21 cellular contexts compared by ENCODE assay signal in genomic region chr2:212064318-212064717, GRCh38.
DNase-seq lines count a peak whose midpoint lies in the region; ATAC-seq and TF ChIP-seq lines count a peak whose summit lies in the region.
"Had no signal": no experiment of that assay in that cellular context is flagged by ENCODE, and none has a peak within 500 bp of the region (broad histone marks: within the 10 kb centered on the region; RNA-seq: fewer than 3 reads in every experiment).

No MANE protein-coding gene starts in this region.

- H3K79me2 ChIP-seq in OCI-LY1 (ENCODE audit: insufficient read depth, low read length): no peaks in the 10 kb centered on the region

- no peak for DNase-seq in A673 (ENCODE audit: low spot score)
- peak; percentile 8 for DNase-seq in H7
- DNase-seq in endodermal cell: no peak
- DNase-seq in activated CD8-positive, alpha-beta memory T cell treated with anti-CD3 and anti-CD28 coated beads, Interleukin-2, amount 50 U/mL, for 48 hours: no peak
- DNase-seq in MG63: no peak
- DNase-seq: 8988T; Calu3; CD8-positive, alpha-beta T cell; DMS53; DND-41; EL; GOT3; H9; IMR-90 had no signal

- BruUV-seq in A673 (replicated peaks; lab: Mats Ljungman, UMichigan): no TSS peak

- no peaks in the 10 kb centered on the region for H4K20me1 ChIP-seq in OCI-LY1 (ENCODE audit: insufficient read depth, low read length)
- H4K20me1 ChIP-seq: BLaER1 treated with 17β-estradiol and CSF1 and Interleukin-3, amounts not matched to agents 10 nM and 100 nM had no signal

- H3K36me3 ChIP-seq in A673 (ENCODE audit: insufficient read depth, low read length, poor library complexity, severe bottlenecking): no peaks in the 10 kb centered on the region
- H3K36me3 ChIP-seq in H7 (replicated peaks; ENCODE audit: control insufficient read depth, insufficient read depth, low read length): no peaks in the 10 kb centered on the region
- H3K36me3 ChIP-seq in OCI-LY1 (ENCODE audit: insufficient read depth, low read length): no peaks in the 10 kb centered on the region
- no peaks in the 10 kb centered on the region for H3K36me3 ChIP-seq in endodermal cell (ENCODE audit: control insufficient read depth, insufficient read depth, low read length)
- no peaks in the 10 kb centered on the region for H3K36me3 ChIP-seq in MG63
- H3K36me3 ChIP-seq: BLaER1 treated with 17β-estradiol and CSF1 and Interleukin-3, amounts not matched to agents 10 nM and 100 nM had no signal

- no peak overlapping the region for H2AFZ ChIP-seq in OCI-LY1 (ENCODE audit: low read length)

- H3K9ac ChIP-seq in OCI-LY1 (ENCODE audit: low read length) (no peak overlapping the region), endodermal cell (ENCODE audit: extremely low read depth, low read length, poor library complexity, severe bottlenecking) (no peak overlapping the region)
- H3K9ac ChIP-seq: BLaER1 treated with 17β-estradiol and CSF1 and Interleukin-3, amounts not matched to agents 10 nM and 100 nM had no signal

- ATAC-seq in esophagus mucosa: no peak
- no peak for ATAC-seq in GM18858 (IDR thresholded peaks at IDR 0.05; ENCODE audit: unreplicated experiment)
- ATAC-seq: CD8-positive, alpha-beta T cell; K562 had no signal

- no peak overlapping the region for H3K4me2 ChIP-seq in OCI-LY1 (ENCODE audit: low read length)
- H3K4me2 ChIP-seq: BLaER1 treated with 17β-estradiol and CSF1 and Interleukin-3, amounts not matched to agents 10 nM and 100 nM had no signal

- CTCF ChIA-PET in A673 (lab: Charles Lee): no interaction called here

- intact Hi-C loops in A673 (cut with micrococcal nuclease; ENCODE audit: unreplicated experiment): no loop called here

- no peaks in the 10 kb centered on the region for H3F3A ChIP-seq in OCI-LY1 (ENCODE audit: insufficient read depth, low read length)

- H3K27ac Mint-ChIP-seq in endodermal cell: no peak overlapping the region
- H3K27ac Mint-ChIP-seq: B cell; CD8-positive, alpha-beta T cell had no signal

- H3K4me1 Mint-ChIP-seq in endodermal cell: no peaks in the 10 kb centered on the region
- H3K4me1 Mint-ChIP-seq: B cell had no signal

- no peaks in the 10 kb centered on the region for H3K27me3 ChIP-seq in A673 (replicated peaks; ENCODE audit: insufficient read depth, low read depth, low read length, poor library complexity)
- H3K27me3 ChIP-seq in H7 (ENCODE audit: control insufficient read depth, insufficient read depth, low read length): no peaks in the 10 kb centered on the region
- H3K27me3 ChIP-seq in OCI-LY1 (ENCODE audit: insufficient read depth, low read length): no peaks in the 10 kb centered on the region
- H3K27me3 ChIP-seq in endodermal cell (ENCODE audit: control insufficient read depth, insufficient read depth, low read length, poor library complexity, severe bottlenecking): no peaks in the 10 kb centered on the region
- no peaks in the 10 kb centered on the region for H3K27me3 ChIP-seq in MG63
- H3K27me3 ChIP-seq: BLaER1 treated with 17β-estradiol and CSF1 and Interleukin-3, amounts not matched to agents 10 nM and 100 nM had no signal

- peaks cover 21% of the 10 kb centered on the region for H3K4me1 ChIP-seq in A673 (ENCODE audit: insufficient read depth, low read length, poor library complexity, severe bottlenecking)
- H3K4me1 ChIP-seq in OCI-LY1 (ENCODE audit: insufficient read depth, low read length, severe bottlenecking): no peaks in the 10 kb centered on the region
- no peaks in the 10 kb centered on the region for H3K4me1 ChIP-seq in endodermal cell (ENCODE audit: control insufficient read depth, insufficient read depth, low read length)
- H3K4me1 ChIP-seq: BLaER1 treated with 17β-estradiol and CSF1 and Interleukin-3, amounts not matched to agents 10 nM and 100 nM had no signal

- POLR2A ChIA-PET in A673 (lab: Charles Lee; ENCODE audit: low non-redundant PET): no interaction called here

- H3K36me3 Mint-ChIP-seq in endodermal cell (ENCODE audit: low read depth): no peaks in the 10 kb centered on the region
- H3K36me3 Mint-ChIP-seq: CD8-positive, alpha-beta T cell had no signal

- H3K27me3 Mint-ChIP-seq in endodermal cell (ENCODE audit: insufficient read depth): no peaks in the 10 kb centered on the region
- H3K27me3 Mint-ChIP-seq: B cell had no signal

- no peak overlapping the region for H3K27ac ChIP-seq in A673 (ENCODE audit: low read depth, low read length, poor library complexity, severe bottlenecking)
- no peak overlapping the region for H3K27ac ChIP-seq in OCI-LY1 (ENCODE audit: low read depth, low read length, poor library complexity, severe bottlenecking)
- no peak overlapping the region for H3K27ac ChIP-seq in endodermal cell (ENCODE audit: low read depth, low read length)
- H3K27ac ChIP-seq: BLaER1 treated with 17β-estradiol and CSF1 and Interleukin-3, amounts not matched to agents 10 nM and 100 nM; HL-60 had no signal

- 99 to 100% methylated on average over 1 to 2 of the region's 2 CpGs for whole genome bisulfite sequencing in endodermal cell (ENCODE audit: insufficient coverage in 1 of 2, insufficient read length in 1 of 2), 2 experiments

- H3K9me2 ChIP-seq in OCI-LY1 (ENCODE audit: low read depth, low read length): no peaks in the 10 kb centered on the region

- peak; percentile 30; the same call in 1 of the 2 replicates for TF ChIP-seq CTCF in A673 (conservative IDR thresholded peaks at IDR 0.05; ENCODE audit: low read depth, low read length)
- TF ChIP-seq CTCF in OCI-LY1 (IDR thresholded peaks at IDR 0.05; ENCODE audit: low read length): peak; percentile 13; the same call in 1 of the 2 replicates
- TF ChIP-seq CTCF in endodermal cell (conservative IDR thresholded peaks at IDR 0.05): peak; percentile 53

- H3K4me3 ChIP-seq in A673 (ENCODE audit: low read depth, low read length, poor library complexity, severe bottlenecking) (no peak overlapping the region), H7 (ENCODE audit: insufficient read depth, low read depth, low read length) (no peak overlapping the region), OCI-LY1 (ENCODE audit: low read depth, low read length, poor library complexity, severe bottlenecking) (no peak overlapping the region), endodermal cell (ENCODE audit: low read length) (no peak overlapping the region), MG63 (no peak overlapping the region)
- H3K4me3 ChIP-seq: BLaER1 treated with 17β-estradiol and CSF1 and Interleukin-3, amounts not matched to agents 10 nM and 100 nM; K562 had no signal

- H3K9me3 ChIP-seq in A673 (ENCODE audit: low read depth, low read length, poor library complexity, severe bottlenecking) (no peaks in the 10 kb centered on the region), OCI-LY1 (ENCODE audit: low read length) (no peaks in the 10 kb centered on the region), endodermal cell (ENCODE audit: control insufficient read depth, low read length) (no peaks in the 10 kb centered on the region), MG63 (no peaks in the 10 kb centered on the region)

- no peak overlapping the region for H3K4me3 Mint-ChIP-seq in endodermal cell
- H3K4me3 Mint-ChIP-seq: B cell; CD8-positive, alpha-beta T cell; H9 had no signal

- peaks cover 7% of the 10 kb centered on the region for H3K9me3 Mint-ChIP-seq in endodermal cell
